ENCODE assay signal across 8 cellular contexts in genomic region chr19:13839193-13839937, GRCh38. TPM values are rescaled to one million over a fixed set of nuclear protein-coding genes. Genes with fewer than 3 reads are reported as not detected.
A peak's percentile ranks its signal among the peaks of the same experiment; 100 is the strongest.
DNase-seq lines count a peak whose midpoint lies in the region; ATAC-seq and TF ChIP-seq lines count a peak whose summit lies in the region.

No MANE protein-coding gene starts in this region.

- no peaks in the 10 kb centered on the region for H3K9me3 ChIP-seq in CD4-positive, alpha-beta T cell (ENCODE audit: control insufficient read depth, low read length)

- POLR2A ChIA-PET in CD4-positive, alpha-beta T cell (lab: Charles Lee), result interaction anchor here (1.1 to 2.5 kb wide), 6 partner anchors 8 to 65 kb away, joined by 4 to 10 read pairs (median 7); partner anchors contain the start of genes C19orf53 and ZSWIM4

- CTCF ChIA-PET in CD4-positive, alpha-beta T cell (lab: Charles Lee), result interaction anchor here (4.4 kb wide), 1 partner anchor 23 kb away, joined by 40 read pairs; no protein-coding TSS in a partner anchor

- intact Hi-C loops in CD4-positive, alpha-beta T cell (cut with DNase I, micrococcal nuclease), result loop anchor here in 1 of 2 experiments (2.0 kb wide), 1 partner anchor 51 kb away; no protein-coding TSS in a partner anchor
- intact Hi-C loops in dendritic cell treated with granulocyte-macrophage colony-stimulating factor and Interleukin-4, amounts not matched to agents 40 ng/mL and 50 ng/mL, for 4 days (cut with micrococcal nuclease), result loop anchor here (5.0 kb wide), 1 partner anchor 42 kb away; the partner anchor contains the start of gene ZSWIM4

- DNase-seq in CD4-positive, alpha-beta T cell, result peak in 9 of 10 experiments; percentile 60 to 79 (median 73)
- DNase-seq in MV-4-11 (lab: John Stamatoyannopoulos, UW) (peak; percentile 85), mesenteric fat pad (ENCODE audit: low spot score) (peak; percentile 97), endothelial cell (ENCODE audit: low spot score) (no peak)
- DNase-seq in activated CD4-positive, alpha-beta T cell treated with anti-CD3 and anti-CD28 coated beads, Interleukin-2, amount 50 U/mL, for 1 hour, result peak; percentile 85
- DNase-seq in stimulated activated CD8-positive, alpha-beta memory T cell treated with anti-CD3 and anti-CD28 coated beads, Interleukin-4, amount 100 ng/mL, for 24 hours (ENCODE audit: low read depth), result peak; percentile 85

- H3K27me3 Mint-ChIP-seq in CD4-positive, alpha-beta T cell, result no peaks in the 10 kb centered on the region
- H3K27me3 Mint-ChIP-seq in dendritic cell treated with granulocyte-macrophage colony-stimulating factor and Interleukin-4, amounts not matched to agents 40 ng/mL and 50 ng/mL, for 4 days, result no peaks in the 10 kb centered on the region
- H3K27me3 Mint-ChIP-seq in endothelial cell (ENCODE audit: unreplicated experiment), result peaks cover 12% of the 10 kb centered on the region

- no peaks in the 10 kb centered on the region for H3K27me3 ChIP-seq in CD4-positive, alpha-beta T cell (ENCODE audit: control insufficient read depth, insufficient read depth, low read length)

- H3K4me3 Mint-ChIP-seq in CD4-positive, alpha-beta T cell, result peak overlapping the region; percentile 86
- peak overlapping the region; percentile 97 for H3K4me3 Mint-ChIP-seq in dendritic cell treated with granulocyte-macrophage colony-stimulating factor and Interleukin-4, amounts not matched to agents 40 ng/mL and 50 ng/mL, for 4 days
- no peak overlapping the region for H3K4me3 Mint-ChIP-seq in endothelial cell (ENCODE audit: unreplicated experiment)

- peaks cover 10% of the 10 kb centered on the region for H3K36me3 Mint-ChIP-seq in CD4-positive, alpha-beta T cell (ENCODE audit: low read depth)
- peaks cover 84% of the 10 kb centered on the region for H3K36me3 Mint-ChIP-seq in dendritic cell treated with granulocyte-macrophage colony-stimulating factor and Interleukin-4, amounts not matched to agents 40 ng/mL and 50 ng/mL, for 4 days (ENCODE audit: low read depth)
- peaks cover 2% of the 10 kb centered on the region for H3K36me3 Mint-ChIP-seq in endothelial cell (ENCODE audit: low read depth, unreplicated experiment)

- peaks cover 69% of the 10 kb centered on the region for H3K4me1 Mint-ChIP-seq in CD4-positive, alpha-beta T cell (ENCODE audit: low read depth)
- H3K4me1 Mint-ChIP-seq in dendritic cell treated with granulocyte-macrophage colony-stimulating factor and Interleukin-4, amounts not matched to agents 40 ng/mL and 50 ng/mL, for 4 days (ENCODE audit: low read depth), result peaks cover 57% of the 10 kb centered on the region
- H3K4me1 Mint-ChIP-seq in endothelial cell (ENCODE audit: unreplicated experiment), result peaks cover 19% of the 10 kb centered on the region

- H3K27ac ChIP-seq in CD4-positive, alpha-beta T cell (ENCODE audit: low read depth, low read length), result peak overlapping the region; percentile 97

- peak overlapping the region; percentile 99 for H3K27ac Mint-ChIP-seq in CD4-positive, alpha-beta T cell
- peak overlapping the region; percentile 100 for H3K27ac Mint-ChIP-seq in dendritic cell treated with granulocyte-macrophage colony-stimulating factor and Interleukin-4, amounts not matched to agents 40 ng/mL and 50 ng/mL, for 4 days
- H3K27ac Mint-ChIP-seq in endothelial cell (ENCODE audit: unreplicated experiment), result no peak overlapping the region

- no peaks in the 10 kb centered on the region for H3K9me3 Mint-ChIP-seq in CD4-positive, alpha-beta T cell
- H3K9me3 Mint-ChIP-seq in dendritic cell treated with granulocyte-macrophage colony-stimulating factor and Interleukin-4, amounts not matched to agents 40 ng/mL and 50 ng/mL, for 4 days, result no peaks in the 10 kb centered on the region
- no peaks in the 10 kb centered on the region for H3K9me3 Mint-ChIP-seq in endothelial cell (ENCODE audit: unreplicated experiment)

- peak; percentile 51 for ATAC-seq in CD4-positive, alpha-beta T cell (ENCODE audit: poor library complexity)
- ATAC-seq in GM21423 (IDR thresholded peaks at IDR 0.05; ENCODE audit: unreplicated experiment), result peak; percentile 33

- TF ChIP-seq CTCF in CD4-positive, alpha-beta T cell (IDR thresholded peaks at IDR 0.05), result no peak
- TF ChIP-seq CTCF in endothelial cell (IDR thresholded peaks at IDR 0.05; ENCODE audit: unreplicated experiment), result no peak

RNA-seq across cellular contexts. Expression of gene NANOS3, which starts 37.6 kb away (rescaled TPM):
- total RNA-seq in CD4-positive, alpha-beta T cell, result under 1 TPM in 1 of 2 experiments, not detected in 1; 0.87 TPM
- total RNA-seq in mesenteric fat pad (not detected), endothelial cell (ENCODE audit: unreplicated experiment) (0.69 TPM)

RNA-seq across cellular contexts. Expression of gene ZSWIM4, which starts 44.1 kb away (rescaled TPM):
- 1 to 10 TPM; 3.5 to 3.8 TPM for total RNA-seq in CD4-positive, alpha-beta T cell
- total RNA-seq in mesenteric fat pad (5.2 TPM), endothelial cell (ENCODE audit: unreplicated experiment) (43.7 TPM)
